ENCODE assay signal across 25 cellular contexts in genomic region chr4:61292322-61292721, GRCh38.
"Had no signal": no experiment of that assay in that cellular context is flagged by ENCODE, and none has a peak within 500 bp of the region (broad histone marks: within the 10 kb centered on the region; RNA-seq: fewer than 3 reads in every experiment).

No MANE protein-coding gene starts in this region.

- H3K27me3 ChIP-seq: dorsolateral prefrontal cortex, esophagus squamous epithelium, gastroesophageal sphincter, hepatocyte, left lung had no signal

- ATAC-seq: gastroesophageal sphincter; left cardiac atrium; left lung; left ventricle myocardium superior; lower lobe of right lung; mucosa of descending colon; naive thymus-derived CD8-positive, alpha-beta T cell had no signal

- H3K36me3 ChIP-seq: esophagus squamous epithelium, gastroesophageal sphincter, left lung, lower lobe of right lung had no signal

- DNase-seq: dermis blood vessel endothelial cell; dorsolateral prefrontal cortex; effector CD4-positive, alpha-beta T cell; effector memory CD4-positive, alpha-beta T cell; erythroblast; esophagus squamous epithelium; foreskin fibroblast; head of caudate nucleus; immature natural killer cell; islet precursor cell; left cardiac atrium; left lung; left ventricle myocardium superior; lower lobe of right lung; mesenchymal stem cell; mucosa of descending colon; naive B cell; naive thymus-derived CD8-positive, alpha-beta T cell had no signal

- H3K4me3 ChIP-seq: coronary artery, dorsolateral prefrontal cortex, esophagus squamous epithelium, gastroesophageal sphincter, hepatocyte, left lung, lower lobe of right lung, mucosa of descending colon had no signal

- H2AFZ ChIP-seq: hepatocyte had no signal

- H3K79me2 ChIP-seq: hepatocyte had no signal

- H3K9me3 ChIP-seq: esophagus squamous epithelium, gastroesophageal sphincter, left lung, lower lobe of right lung, mucosa of descending colon had no signal

- H3K4me2 ChIP-seq: hepatocyte had no signal

- FAIRE-seq: colon, endothelial cell of umbilical vein, frontal cortex had no signal

- H3K27ac ChIP-seq: coronary artery, epithelial cell of prostate, esophagus squamous epithelium, gastroesophageal sphincter, hepatocyte, left lung, lower lobe of right lung had no signal

- H3K4me1 ChIP-seq: gastroesophageal sphincter, left lung, lower lobe of right lung had no signal
